Comparison of ENCODE assay signal across 24 cellular contexts in the genomic region with DNA sequence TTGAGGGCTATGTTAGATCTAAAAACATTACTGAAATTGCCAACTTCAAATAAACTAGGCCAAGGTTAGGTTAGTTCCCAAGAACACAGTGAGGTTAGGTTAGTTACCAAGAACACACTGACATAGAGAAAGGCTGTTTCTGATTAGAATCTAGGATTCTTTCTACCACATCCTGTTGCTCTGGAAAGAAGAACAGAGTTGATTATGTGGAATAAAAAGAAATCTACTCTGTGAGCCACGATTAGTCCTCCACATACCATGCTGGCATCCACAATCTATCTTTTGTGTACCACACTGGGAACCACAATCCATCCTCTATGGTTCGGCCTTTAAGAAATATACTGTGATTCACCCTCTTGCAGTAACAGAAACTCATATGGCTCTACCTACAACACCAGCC.
"Had no signal": no experiment of that assay in that cellular context is flagged by ENCODE, and none has a peak within 500 bp of the region (broad histone marks: within the 10 kb centered on the region; RNA-seq: fewer than 3 reads in every experiment).

No MANE protein-coding gene starts in this region.

- H3K27me3 Mint-ChIP-seq: activated CD4-positive, alpha-beta memory T cell treated with anti-CD3 and anti-CD28 coated beads for 36 hours; activated naive CD4-positive, alpha-beta T cell treated with anti-CD3 and anti-CD28 coated beads, Interleukin-2, amount 50 U/mL, for 24 hours; activated naive CD8-positive, alpha-beta T cell treated with anti-CD3 and anti-CD28 coated beads, Interleukin-2, amount 50 U/mL, for 24 hours; effector memory CD8-positive, alpha-beta T cell; naive B cell; stimulated activated memory B cell treated with anti-CD40 and anti-IgM and Interleukin-4, amounts not matched to agents 10 μg/mL and 1 μg/mL and 100 μg/mL, for 72 hours; stimulated activated naive CD8-positive, alpha-beta T cell treated with anti-CD3 and anti-CD28 coated beads, Interleukin-15, amount 100 ng/mL, for 72 hours; type B pancreatic cell had no signal

- DNase-seq: activated CD4-positive, alpha-beta memory T cell treated with anti-CD3 and anti-CD28 coated beads for 36 hours; activated CD4-positive, alpha-beta T cell treated with anti-CD3 and anti-CD28 coated beads for 48 hours; activated CD8-positive, alpha-beta memory T cell treated with anti-CD3 and anti-CD28 coated beads, Interleukin-2, amount 50 U/mL, for 4 hours; activated naive CD8-positive, alpha-beta T cell treated with anti-CD3 and anti-CD28 coated beads, Interleukin-2, amount 50 U/mL, for 24 hours; activated T-cell treated with anti-CD3 and anti-CD28 coated beads, Interleukin-2, amount 50 U/mL, for 1 hour; anterior cingulate cortex; brain microvascular endothelial cell; effector memory CD8-positive, alpha-beta T cell; erythroblast; left colon; naive B cell; nephron progenitor cell; retina; stimulated activated CD4-positive, alpha-beta T cell treated with anti-CD3 and anti-CD28 coated beads, Interleukin-12 subunit alpha, Interleukin-12 subunit beta, amount 100 ng/mL, for 4 hours; stimulated activated CD4-positive, alpha-beta T cell treated with anti-CD3 and anti-CD28 coated beads, Interleukin-4, amount 100 ng/mL, for 1 hour; stimulated activated naive CD8-positive, alpha-beta T cell treated with anti-CD3 and anti-CD28 coated beads, Interleukin-15, amount 100 ng/mL, for 72 hours; substantia nigra; T-helper 9 cell; uterus had no signal

- H3K36me3 Mint-ChIP-seq: activated CD4-positive, alpha-beta memory T cell treated with anti-CD3 and anti-CD28 coated beads for 36 hours; activated naive CD4-positive, alpha-beta T cell treated with anti-CD3 and anti-CD28 coated beads, Interleukin-2, amount 50 U/mL, for 24 hours; mesothelial cell of epicardium; naive B cell; stimulated activated memory B cell treated with anti-CD40 and anti-IgM and Interleukin-4, amounts not matched to agents 10 μg/mL and 1 μg/mL and 100 μg/mL, for 72 hours; type B pancreatic cell had no signal

- H3K4me1 Mint-ChIP-seq: activated naive CD4-positive, alpha-beta T cell treated with anti-CD3 and anti-CD28 coated beads, Interleukin-2, amount 50 U/mL, for 24 hours; activated naive CD8-positive, alpha-beta T cell treated with anti-CD3 and anti-CD28 coated beads, Interleukin-2, amount 50 U/mL, for 24 hours; naive B cell; nephron progenitor cell; stimulated activated memory B cell treated with anti-CD40 and anti-IgM and Interleukin-4, amounts not matched to agents 10 μg/mL and 1 μg/mL and 100 μg/mL, for 72 hours; stimulated activated naive CD8-positive, alpha-beta T cell treated with anti-CD3 and anti-CD28 coated beads, Interleukin-15, amount 100 ng/mL, for 72 hours had no signal

- H3K4me3 Mint-ChIP-seq: activated CD4-positive, alpha-beta memory T cell treated with anti-CD3 and anti-CD28 coated beads for 36 hours; activated naive CD4-positive, alpha-beta T cell treated with anti-CD3 and anti-CD28 coated beads, Interleukin-2, amount 50 U/mL, for 24 hours; activated naive CD8-positive, alpha-beta T cell treated with anti-CD3 and anti-CD28 coated beads, Interleukin-2, amount 50 U/mL, for 24 hours; activated T-helper 1 cell treated with anti-CD3 and anti-CD28 coated beads, Interleukin-12 subunit alpha, Interleukin-12 subunit beta, Interleukin-2, Interleukin-4 antibody, amounts not matched to agents 30 ng/mL and 10 ng/mL and 1 ng/mL, durations not matched to agents 14 hours and 24 hours and 36 hours; effector memory CD8-positive, alpha-beta T cell; mesothelial cell of epicardium; naive B cell; nephron progenitor cell; stimulated activated memory B cell treated with anti-CD40 and anti-IgM and Interleukin-4, amounts not matched to agents 10 μg/mL and 1 μg/mL and 100 μg/mL, for 72 hours; stimulated activated naive CD8-positive, alpha-beta T cell treated with anti-CD3 and anti-CD28 coated beads, Interleukin-15, amount 100 ng/mL, for 72 hours; type B pancreatic cell had no signal

- H3K9me3 Mint-ChIP-seq: activated CD4-positive, alpha-beta memory T cell treated with anti-CD3 and anti-CD28 coated beads for 36 hours; activated naive CD4-positive, alpha-beta T cell treated with anti-CD3 and anti-CD28 coated beads, Interleukin-2, amount 50 U/mL, for 24 hours; activated T-helper 1 cell treated with anti-CD3 and anti-CD28 coated beads, Interleukin-12 subunit alpha, Interleukin-12 subunit beta, Interleukin-2, Interleukin-4 antibody, amounts not matched to agents 30 ng/mL and 10 ng/mL and 1 ng/mL, durations not matched to agents 14 hours and 24 hours and 36 hours; nephron progenitor cell; stimulated activated naive CD8-positive, alpha-beta T cell treated with anti-CD3 and anti-CD28 coated beads, Interleukin-15, amount 100 ng/mL, for 72 hours; type B pancreatic cell had no signal

- H3K27ac Mint-ChIP-seq: activated CD4-positive, alpha-beta memory T cell treated with anti-CD3 and anti-CD28 coated beads for 36 hours; activated naive CD4-positive, alpha-beta T cell treated with anti-CD3 and anti-CD28 coated beads, Interleukin-2, amount 50 U/mL, for 24 hours; activated naive CD8-positive, alpha-beta T cell treated with anti-CD3 and anti-CD28 coated beads, Interleukin-2, amount 50 U/mL, for 24 hours; activated T-helper 1 cell treated with anti-CD3 and anti-CD28 coated beads, Interleukin-12 subunit alpha, Interleukin-12 subunit beta, Interleukin-2, Interleukin-4 antibody, amounts not matched to agents 30 ng/mL and 10 ng/mL and 1 ng/mL, durations not matched to agents 14 hours and 24 hours and 36 hours; effector memory CD8-positive, alpha-beta T cell; mesothelial cell of epicardium; naive B cell; nephron progenitor cell; stimulated activated memory B cell treated with anti-CD40 and anti-IgM and Interleukin-4, amounts not matched to agents 10 μg/mL and 1 μg/mL and 100 μg/mL, for 72 hours; type B pancreatic cell had no signal
